8 cellular contexts compared by ENCODE assay signal in the genomic region with DNA sequence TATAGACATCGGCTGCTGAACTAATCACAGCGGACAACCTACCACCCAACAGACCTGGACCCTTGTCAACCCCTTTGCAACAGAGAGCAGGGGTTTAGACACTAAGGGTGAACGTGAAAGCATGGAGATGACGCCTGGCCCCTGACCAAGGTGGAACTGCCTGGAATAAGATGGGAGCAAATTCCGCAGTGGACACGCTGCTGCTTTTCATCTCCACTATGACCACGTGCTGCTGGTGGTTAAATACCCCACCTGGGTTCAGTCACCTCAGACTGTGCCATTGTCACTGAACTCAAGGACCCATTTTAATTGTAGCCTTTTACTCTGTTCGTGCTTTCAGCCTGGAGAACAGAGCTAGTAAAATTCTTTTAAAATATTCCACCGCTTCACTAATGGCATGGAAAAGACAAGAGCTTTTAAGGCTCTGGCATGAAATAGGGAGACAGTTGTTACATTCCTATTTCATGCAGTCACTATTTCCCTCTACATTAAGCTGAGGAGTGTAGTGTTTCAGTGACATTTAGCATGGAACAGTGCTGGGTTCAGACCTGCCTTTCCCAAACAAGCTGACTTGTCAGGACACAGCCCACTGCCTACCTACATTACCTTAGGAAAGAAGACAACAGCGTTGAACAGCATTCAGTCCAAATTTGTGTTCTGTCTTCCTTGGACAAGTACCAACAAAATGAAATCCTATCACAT.
DNase-seq lines count a peak whose midpoint lies in the region; ATAC-seq and TF ChIP-seq lines count a peak whose summit lies in the region.

No MANE protein-coding gene starts in this region.

- WGBS in transverse colon (ENCODE audit: low coverage in 1 of 2), 2 donors = 52 to 57% methylated on average over 5 to 10 of the region's 10 CpGs

- H3K4me3 ChIP-seq in transverse colon = no peak overlapping the region
- H3K4me3 ChIP-seq in CD4-positive, alpha-beta memory T cell (ENCODE audit: low read length in 2 of 2) = no peak overlapping the region

- no peaks in the 10 kb centered on the region for H3K9me3 Mint-ChIP-seq in CD4-positive, alpha-beta memory T cell

- H3K36me3 Mint-ChIP-seq in CD4-positive, alpha-beta memory T cell = no peaks in the 10 kb centered on the region

- H3K27me3 ChIP-seq in transverse colon = no peaks in the 10 kb centered on the region
- H3K27me3 ChIP-seq in CD4-positive, alpha-beta memory T cell (ENCODE audit: insufficient read depth, low read length) = no peaks in the 10 kb centered on the region

- peak overlapping the region in 3 of 4 donors; percentile 12 to 53 (median 41) for H3K27ac ChIP-seq in transverse colon
- no peak overlapping the region for H3K27ac ChIP-seq in CD4-positive, alpha-beta memory T cell (ENCODE audit: low read depth, low read length)

- ATAC-seq in SK-N-SH treated with all-trans-retinoic acid at 6 μM for 48 hours (peak; percentile 90), HG03432 (IDR thresholded peaks at IDR 0.05; ENCODE audit: unreplicated experiment) (no peak)

- H3K36me3 ChIP-seq in transverse colon = no peaks in the 10 kb centered on the region
- H3K36me3 ChIP-seq in CD4-positive, alpha-beta memory T cell (ENCODE audit: insufficient read depth, low read length) = no peaks in the 10 kb centered on the region

- H3K4me3 Mint-ChIP-seq in CD4-positive, alpha-beta memory T cell = no peak overlapping the region

- CTCF ChIA-PET in CD4-positive, alpha-beta memory T cell (lab: Charles Lee; ENCODE audit: partially characterized antibody) = interaction anchor here (0.6 to 11.6 kb wide), 5 partner anchors 9 to 248 kb away, joined by 3 to 224 read pairs (median 6); no protein-coding TSS in a partner anchor

- peaks cover 20 to 34% of the 10 kb centered on the region in 2 donors for H3K27me3 Mint-ChIP-seq in CD4-positive, alpha-beta memory T cell

- in situ Hi-C loops in transverse colon (cut with MboI; ENCODE audit: low pct_ligation_motif_present in 1 of 4, low pct_unique_long_range_greater_than_20kb in 1 of 4, low sequenced_read_pairs in 3 of 4) = loop anchor here in 3 of 4 donors (10.0 to 25.0 kb wide), 2 partner anchors 104 to 109 kb away; partner anchors contain the start of gene ANKRD18B (in 1 of the 3)

- no peaks in the 10 kb centered on the region for H3K9me3 ChIP-seq in transverse colon
- no peaks in the 10 kb centered on the region for H3K9me3 ChIP-seq in CD4-positive, alpha-beta memory T cell (ENCODE audit: control insufficient read depth in 1 of 2, low read length in 2 of 2)

- H3K4me1 ChIP-seq in transverse colon = no peaks in the 10 kb centered on the region
- H3K4me1 ChIP-seq in CD4-positive, alpha-beta memory T cell (ENCODE audit: insufficient read depth, low read length) = no peaks in the 10 kb centered on the region

- TF ChIP-seq EP300 in transverse colon (IDR thresholded peaks at IDR 0.05; ENCODE audit: low read depth) = no peak

- peaks cover 5 to 11% (median 6%) of the 10 kb centered on the region in 4 donors for H3K4me1 Mint-ChIP-seq in CD4-positive, alpha-beta memory T cell

- no peak overlapping the region for H3K27ac Mint-ChIP-seq in CD4-positive, alpha-beta memory T cell

- intact Hi-C loops in transverse colon (cut with DNase I; ENCODE audit: low total_unique reads) = no loop called here
- intact Hi-C loops in CD4-positive, alpha-beta memory T cell (cut with micrococcal nuclease) = no loop called here

- POLR2A ChIA-PET in CD4-positive, alpha-beta memory T cell (lab: Charles Lee; ENCODE audit: partially characterized antibody) = no interaction called here

- TF ChIP-seq POLR2A in transverse colon (IDR thresholded peaks at IDR 0.05) = no peak

- DNase-seq in NCI-H2227 (lab: John Stamatoyannopoulos, UW; ENCODE audit: unreplicated experiment) = peak; percentile 6
- no peak for DNase-seq in NCI-H2227 treated with DMSO at 0.1 percent for 48 hours (lab: John Stamatoyannopoulos, UW)
- peak; percentile 63 for DNase-seq in hepatic stellate cell (ENCODE audit: low spot score)
- no peak for DNase-seq in transverse colon
- DNase-seq in cerebellar cortex (ENCODE audit: low spot score) = no peak
- DNase-seq in CD4-positive, alpha-beta memory T cell = no peak

- TF ChIP-seq CTCF in transverse colon (IDR thresholded peaks at IDR 0.05) = no peak

TF ChIP-seq in SK-N-SH treated with all-trans-retinoic acid at 6 μM for 48 hours, 23 proteins besides CTCF, POLR2A, EP300 and RAD21:
- no peak for TF ChIP-seq PATZ1 (CRISPR knock-in tag; IDR thresholded peaks at IDR 0.05; ENCODE audit: borderline replicate concordance)
- TF ChIP-seq ZNF565 (CRISPR knock-in tag; conservative IDR thresholded peaks at IDR 0.05; ENCODE audit: low read depth) = no peak
- TF ChIP-seq, protein P1, sequence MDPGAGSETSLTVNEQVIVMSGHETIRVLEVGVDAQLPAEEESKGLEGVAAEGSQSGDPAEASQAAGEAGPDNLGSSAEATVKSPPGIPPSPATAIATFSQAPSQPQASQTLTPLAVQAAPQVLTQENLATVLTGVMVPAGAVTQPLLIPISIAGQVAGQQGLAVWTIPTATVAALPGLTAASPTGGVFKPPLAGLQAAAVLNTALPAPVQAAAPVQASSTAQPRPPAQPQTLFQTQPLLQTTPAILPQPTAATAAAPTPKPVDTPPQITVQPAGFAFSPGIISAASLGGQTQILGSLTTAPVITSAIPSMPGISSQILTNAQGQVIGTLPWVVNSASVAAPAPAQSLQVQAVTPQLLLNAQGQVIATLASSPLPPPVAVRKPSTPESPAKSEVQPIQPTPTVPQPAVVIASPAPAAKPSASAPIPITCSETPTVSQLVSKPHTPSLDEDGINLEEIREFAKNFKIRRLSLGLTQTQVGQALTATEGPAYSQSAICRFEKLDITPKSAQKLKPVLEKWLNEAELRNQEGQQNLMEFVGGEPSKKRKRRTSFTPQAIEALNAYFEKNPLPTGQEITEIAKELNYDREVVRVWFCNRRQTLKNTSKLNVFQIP (CRISPR knock-in tag; IDR thresholded peaks at IDR 0.05; ENCODE audit: borderline replicate concordance, low read depth) = no peak

Comparison
In these comparisons a context has a peak if more than half of its experiments do, and no peak if none do; other contexts are left out.
1. DNase-seq: peak in NCI-H2227 (single experiment) and hepatic stellate cell (single experiment); none in NCI-H2227 treated with DMSO at 0.1 percent for 48 hours (single experiment), transverse colon (single experiment), cerebellar cortex (single experiment) and CD4-positive, alpha-beta memory T cell (0 of 5).